Comparison of ENCODE assay signal across 9 cellular contexts in the genomic region with DNA sequence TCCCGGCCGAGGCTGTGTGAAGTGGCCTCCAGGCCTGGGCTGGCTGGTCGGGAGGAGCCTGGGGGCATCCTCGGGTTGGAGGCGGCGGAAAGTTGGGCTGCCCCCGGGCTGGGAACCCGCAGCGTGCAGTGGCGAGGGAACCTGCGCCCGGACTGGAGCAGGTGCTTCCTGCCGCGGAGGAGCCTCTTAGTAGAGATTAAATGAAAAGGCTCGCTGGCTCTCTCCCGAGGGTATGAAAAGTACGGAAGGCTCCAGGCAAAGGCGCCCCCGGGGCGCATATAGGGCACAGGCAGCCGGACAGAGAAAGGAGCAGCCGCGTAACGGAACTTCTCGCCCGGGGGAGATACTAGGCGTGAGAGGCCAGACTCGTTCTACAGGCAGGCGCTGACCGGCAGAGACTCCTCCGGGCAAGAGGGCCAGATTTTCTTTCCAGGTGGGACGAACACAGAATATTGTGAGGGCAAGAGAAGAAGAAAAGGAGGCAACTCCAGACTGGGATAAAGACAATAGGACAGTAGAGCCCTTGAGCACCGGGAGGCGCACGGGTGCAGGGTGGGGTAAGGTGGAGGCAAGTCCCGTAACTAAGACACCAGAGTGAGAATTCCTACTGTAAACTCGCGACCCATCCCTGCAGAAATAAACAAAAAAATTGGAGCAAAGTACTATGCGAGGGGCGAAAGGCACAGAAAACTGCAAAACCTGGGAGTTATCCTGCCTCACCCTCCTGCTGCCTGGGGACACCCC. TPM values are rescaled to one million over a fixed set of nuclear protein-coding genes. Genes with fewer than 3 reads are reported as not detected.
A peak's percentile ranks its signal among the peaks of the same experiment; 100 is the strongest.
DNase-seq lines count a peak whose midpoint lies in the region; ATAC-seq, FAIRE-seq and TF ChIP-seq lines count a peak whose summit lies in the region.
"Had no signal": no experiment of that assay in that cellular context is flagged by ENCODE, and none has a peak within 500 bp of the region (broad histone marks: within the 10 kb centered on the region; RNA-seq: fewer than 3 reads in every experiment).

No MANE protein-coding gene starts in this region.

- no peaks in the 10 kb centered on the region for H3K36me3 ChIP-seq in BLaER1 treated with 17β-estradiol and CSF1 and Interleukin-3, amounts not matched to agents 10 nM and 100 nM
- H3K36me3 ChIP-seq in HUES6 (ENCODE audit: control insufficient read depth, insufficient read depth, low read length): no peaks in the 10 kb centered on the region
- H3K36me3 ChIP-seq in heart right ventricle: no peaks in the 10 kb centered on the region
- no peaks in the 10 kb centered on the region for H3K36me3 ChIP-seq in psoas muscle (ENCODE audit: insufficient read depth in 1 of 2, low read depth in 1 of 2)
- H3K36me3 ChIP-seq in small intestine (ENCODE audit: control insufficient read depth in 2 of 2, insufficient read depth in 2 of 2, low read length in 2 of 2): no peaks in the 10 kb centered on the region

- no peak for TF ChIP-seq CTCF in heart right ventricle (IDR thresholded peaks at IDR 0.05)
- no peak for TF ChIP-seq CTCF in psoas muscle (IDR thresholded peaks at IDR 0.05)

- peak overlapping the region; percentile 58 to 78 (median 70) for H3K4me3 ChIP-seq in BLaER1 treated with 17β-estradiol and CSF1 and Interleukin-3, amounts not matched to agents 10 nM and 100 nM
- peak overlapping the region; percentile 94 for H3K4me3 ChIP-seq in HUES6 (ENCODE audit: low read depth, low read length)
- peak overlapping the region; percentile 30 to 80 (median 67) for H3K4me3 ChIP-seq in heart right ventricle
- peak overlapping the region; percentile 71 for H3K4me3 ChIP-seq in psoas muscle
- peak overlapping the region in 1 of 2 donors; percentile 22 for H3K4me3 ChIP-seq in small intestine (ENCODE audit: low read depth in 1 of 2, low read length in 2 of 2)

- 0 out of 20 replicates have a peak, but pooled peaks cover 0 to 4% (median 0%) of the 10 kb centered on the region in 10 experiments for H3K4me1 ChIP-seq in BLaER1 treated with 17β-estradiol and CSF1 and Interleukin-3, amounts not matched to agents 10 nM and 100 nM
- H3K4me1 ChIP-seq in HUES6 (ENCODE audit: control insufficient read depth, insufficient read depth, low read length) (peaks cover 26% of the 10 kb centered on the region), heart right ventricle (peaks cover 0 to 15% (median 8%) of the 10 kb centered on the region in 9 donors), psoas muscle (peaks cover 6% of the 10 kb centered on the region), small intestine (ENCODE audit: control insufficient read depth in 2 of 2, insufficient read depth in 1 of 2, low read depth in 1 of 2, low read length in 1 of 2) (no peaks in the 10 kb centered on the region)

- ATAC-seq in heart right ventricle: peak in 6 of 8 donors; percentile 0 to 37 (median 6)
- ATAC-seq in psoas muscle: peak in 1 of 4 donors; percentile 3

- H4K20me1 ChIP-seq in BLaER1 treated with 17β-estradiol and CSF1 and Interleukin-3, amounts not matched to agents 10 nM and 100 nM: peaks cover 0 to 31% (median 13%) of the 10 kb centered on the region in 11 experiments; a peak in 13 of 22 replicates

- H3K4me2 ChIP-seq in BLaER1 treated with 17β-estradiol and CSF1 and Interleukin-3, amounts not matched to agents 10 nM and 100 nM: peak overlapping the region; percentile 71 to 92 (median 89)

- peak overlapping the region in 8 of 11 experiments; percentile 26 to 79 (median 62); a peak in 13 of 22 replicates for H3K27ac ChIP-seq in BLaER1 treated with 17β-estradiol and CSF1 and Interleukin-3, amounts not matched to agents 10 nM and 100 nM
- H3K27ac ChIP-seq in HUES6 (ENCODE audit: low read depth, low read length) (peak overlapping the region; percentile 36; the same call in 1 of the 2 replicates), heart right ventricle (peak overlapping the region; percentile 65 to 98 (median 88)), psoas muscle (no peak overlapping the region), small intestine (ENCODE audit: low read depth in 1 of 2, low read length in 1 of 2) (no peak overlapping the region)

- H3K9me3 Mint-ChIP-seq in activated CD4-positive, alpha-beta memory T cell treated with anti-CD3 and anti-CD28 coated beads, Interleukin-2, amount 10 ng/mL, durations not matched to agents 7 days and 5 days: no peaks in the 10 kb centered on the region

- peaks cover 10% of the 10 kb centered on the region for H3K36me3 Mint-ChIP-seq in activated CD4-positive, alpha-beta memory T cell treated with anti-CD3 and anti-CD28 coated beads, Interleukin-2, amount 10 ng/mL, durations not matched to agents 7 days and 5 days (ENCODE audit: low read depth)

- intact Hi-C loops in heart right ventricle (cut with DNase I): loop anchor here in 7 of 10 donors (5.0 to 10.0 kb wide), 6 partner anchors 61 to 211 kb away; no protein-coding TSS in a partner anchor
- intact Hi-C loops in psoas muscle (cut with DNase I): no loop called here

- DNase-seq in activated CD4-positive, alpha-beta memory T cell treated with anti-CD3 and anti-CD28 coated beads, Interleukin-2, amount 10 ng/mL, durations not matched to agents 7 days and 5 days: no peak
- DNase-seq in heart right ventricle: peak in 1 of 2 donors; percentile 18
- no peak for DNase-seq in psoas muscle
- no peak for DNase-seq in small intestine
- no peak for DNase-seq in middle frontal gyrus (ENCODE audit: extremely low spot score, low spot score)
- DNase-seq in SIG-M5 (lab: John Stamatoyannopoulos, UW): no peak

- peak overlapping the region; percentile 49 for H3K27ac Mint-ChIP-seq in activated CD4-positive, alpha-beta memory T cell treated with anti-CD3 and anti-CD28 coated beads, Interleukin-2, amount 10 ng/mL, durations not matched to agents 7 days and 5 days

- H3K9ac ChIP-seq in BLaER1 treated with 17β-estradiol and CSF1 and Interleukin-3, amounts not matched to agents 10 nM and 100 nM: peak overlapping the region in 9 of 11 experiments; percentile 28 to 85 (median 79); a peak in 17 of 22 replicates
- H3K9ac ChIP-seq in HUES6 (ENCODE audit: low read length): peak overlapping the region; percentile 85

- no peak for FAIRE-seq in small intestine (lab: Jason Lieb, UNC)
- FAIRE-seq: islet of Langerhans had no signal

- CTCF ChIA-PET in activated CD4-positive, alpha-beta memory T cell treated with anti-CD3 and anti-CD28 coated beads, Interleukin-2, amount 10 ng/mL, durations not matched to agents 7 days and 5 days (lab: Charles Lee): no interaction called here

- POLR2A ChIA-PET in activated CD4-positive, alpha-beta memory T cell treated with anti-CD3 and anti-CD28 coated beads, Interleukin-2, amount 10 ng/mL, durations not matched to agents 7 days and 5 days (lab: Charles Lee): no interaction called here

- H3K9me3 ChIP-seq in BLaER1 treated with 17β-estradiol and CSF1 and Interleukin-3, amounts not matched to agents 10 nM and 100 nM (replicated peaks in 1 of 11): peaks cover 14 to 27% (median 20%) of the 10 kb centered on the region in 11 experiments; a peak in 20 of 22 replicates
- H3K9me3 ChIP-seq in HUES6 (ENCODE audit: control insufficient read depth, insufficient read depth, low read depth, low read length) (no peaks in the 10 kb centered on the region), heart right ventricle (no peaks in the 10 kb centered on the region), psoas muscle (no peaks in the 10 kb centered on the region), small intestine (ENCODE audit: control insufficient read depth, low read depth) (no peaks in the 10 kb centered on the region)

- peaks cover 8% of the 10 kb centered on the region for H3K4me1 Mint-ChIP-seq in activated CD4-positive, alpha-beta memory T cell treated with anti-CD3 and anti-CD28 coated beads, Interleukin-2, amount 10 ng/mL, durations not matched to agents 7 days and 5 days

- peaks cover 7 to 39% (median 21%) of the 10 kb centered on the region in 11 experiments; a peak in 20 of 22 replicates for H3K27me3 ChIP-seq in BLaER1 treated with 17β-estradiol and CSF1 and Interleukin-3, amounts not matched to agents 10 nM and 100 nM
- H3K27me3 ChIP-seq in HUES6 (ENCODE audit: control insufficient read depth, insufficient read depth, low read length): peaks cover 28% of the 10 kb centered on the region
- peaks cover 0 to 79% (median 17%) of the 10 kb centered on the region in 7 donors for H3K27me3 ChIP-seq in heart right ventricle
- peaks cover 0 to 81% (median 17%) of the 10 kb centered on the region in 3 donors for H3K27me3 ChIP-seq in psoas muscle (ENCODE audit: insufficient read depth in 3 of 3, low read length in 2 of 3)
- peaks cover 15 to 25% of the 10 kb centered on the region in 2 donors for H3K27me3 ChIP-seq in small intestine (ENCODE audit: control insufficient read depth in 2 of 2, insufficient read depth in 2 of 2, low read length in 2 of 2)

- peak overlapping the region; percentile 53 for H3K4me3 Mint-ChIP-seq in activated CD4-positive, alpha-beta memory T cell treated with anti-CD3 and anti-CD28 coated beads, Interleukin-2, amount 10 ng/mL, durations not matched to agents 7 days and 5 days

- H3K27me3 Mint-ChIP-seq in activated CD4-positive, alpha-beta memory T cell treated with anti-CD3 and anti-CD28 coated beads, Interleukin-2, amount 10 ng/mL, durations not matched to agents 7 days and 5 days: peaks cover 36% of the 10 kb centered on the region

- 0 to 1% methylated on average over 40 of the region's 40 CpGs for WGBS in heart right ventricle, 2 donors
- 1% methylated on average over 40 of the region's 40 CpGs for whole genome bisulfite sequencing in psoas muscle, 3 donors
- WGBS in small intestine, 3 donors: 1 to 3% (median 2%) methylated on average over 40 of the region's 40 CpGs

RNA-seq across cellular contexts. Expression of a gene that starts 0.8 kb away (rescaled TPM):
- not detected for total RNA-seq in activated CD4-positive, alpha-beta memory T cell treated with anti-CD3 and anti-CD28 coated beads, Interleukin-2, amount 10 ng/mL, durations not matched to agents 7 days and 5 days
- total RNA-seq in heart right ventricle (100 to 1,000 TPM; 325 to 575 (median 518) TPM), psoas muscle (1 to 10 TPM in 2 of 4 donors, under 1 TPM in 2; 0.27 to 4.8 (median 1.4) TPM)
- polyA plus RNA-seq in heart right ventricle (100 to 1,000 TPM in 1 of 2 donors, 10 to 100 TPM in 1; 50.3 to 101 TPM), psoas muscle (under 1 TPM; 0.04 to 0.52 (median 0.08) TPM), small intestine (1 to 10 TPM in 2 of 3 donors, not detected in 1; 1.1 to 1.5 TPM)

Comparison
In these comparisons a context has a peak if more than half of its experiments do, and no peak if none do; other contexts are left out.
1. H3K27ac ChIP-seq: peak in BLaER1 treated with 17β-estradiol and CSF1 and Interleukin-3, amounts not matched to agents 10 nM and 100 nM (8 of 11), HUES6 (single experiment) and heart right ventricle (10 of 10); none in psoas muscle (single experiment) and small intestine (0 of 2).
2. RNA of a gene that starts 0.8 kb away (total RNA-seq): 325 to 575 TPM in heart right ventricle; 0.27 to 4.8 TPM in psoas muscle and not detected in activated CD4-positive, alpha-beta memory T cell treated with anti-CD3 and anti-CD28 coated beads, Interleukin-2, amount 10 ng/mL, durations not matched to agents 7 days and 5 days; every median in the first group is over 10 times any median in the second.
3. intact Hi-C loops: an anchor here in heart right ventricle (5.0 to 10.0 kb wide); none called in psoas muscle.